ENCODE assay signal across 8 cellular contexts in the genomic region with DNA sequence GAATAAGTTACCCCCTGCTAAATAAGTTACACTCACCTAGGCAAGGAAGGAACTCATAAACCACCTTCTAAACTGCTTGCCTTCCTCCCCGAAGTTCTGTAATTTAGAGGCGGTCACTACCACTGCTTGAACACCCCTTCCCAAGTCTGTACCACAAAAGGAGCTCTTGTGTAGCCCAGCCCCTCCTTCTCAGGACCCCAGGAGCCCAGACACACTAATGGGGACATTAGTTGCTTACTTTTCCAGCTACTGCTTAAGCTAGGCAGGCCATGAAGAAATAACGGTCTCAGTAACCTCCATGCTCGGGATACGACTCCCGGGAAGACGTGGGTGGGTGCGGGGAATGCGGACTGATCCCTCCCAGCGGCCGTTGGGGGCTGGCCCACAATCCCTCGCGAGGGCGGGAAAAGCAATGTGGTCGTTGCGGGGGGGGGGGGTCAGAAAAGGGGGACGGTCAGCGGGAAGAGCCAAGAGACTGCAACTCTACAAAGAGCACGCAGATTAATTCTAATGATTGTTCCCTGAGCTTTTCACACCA. TPM values are rescaled to one million over a fixed set of nuclear protein-coding genes. Genes with fewer than 3 reads are reported as not detected.
A peak's percentile ranks its signal among the peaks of the same experiment; 100 is the strongest.
DNase-seq lines count a peak whose midpoint lies in the region; TF ChIP-seq lines count a peak whose summit lies in the region.

A gene with protein sequence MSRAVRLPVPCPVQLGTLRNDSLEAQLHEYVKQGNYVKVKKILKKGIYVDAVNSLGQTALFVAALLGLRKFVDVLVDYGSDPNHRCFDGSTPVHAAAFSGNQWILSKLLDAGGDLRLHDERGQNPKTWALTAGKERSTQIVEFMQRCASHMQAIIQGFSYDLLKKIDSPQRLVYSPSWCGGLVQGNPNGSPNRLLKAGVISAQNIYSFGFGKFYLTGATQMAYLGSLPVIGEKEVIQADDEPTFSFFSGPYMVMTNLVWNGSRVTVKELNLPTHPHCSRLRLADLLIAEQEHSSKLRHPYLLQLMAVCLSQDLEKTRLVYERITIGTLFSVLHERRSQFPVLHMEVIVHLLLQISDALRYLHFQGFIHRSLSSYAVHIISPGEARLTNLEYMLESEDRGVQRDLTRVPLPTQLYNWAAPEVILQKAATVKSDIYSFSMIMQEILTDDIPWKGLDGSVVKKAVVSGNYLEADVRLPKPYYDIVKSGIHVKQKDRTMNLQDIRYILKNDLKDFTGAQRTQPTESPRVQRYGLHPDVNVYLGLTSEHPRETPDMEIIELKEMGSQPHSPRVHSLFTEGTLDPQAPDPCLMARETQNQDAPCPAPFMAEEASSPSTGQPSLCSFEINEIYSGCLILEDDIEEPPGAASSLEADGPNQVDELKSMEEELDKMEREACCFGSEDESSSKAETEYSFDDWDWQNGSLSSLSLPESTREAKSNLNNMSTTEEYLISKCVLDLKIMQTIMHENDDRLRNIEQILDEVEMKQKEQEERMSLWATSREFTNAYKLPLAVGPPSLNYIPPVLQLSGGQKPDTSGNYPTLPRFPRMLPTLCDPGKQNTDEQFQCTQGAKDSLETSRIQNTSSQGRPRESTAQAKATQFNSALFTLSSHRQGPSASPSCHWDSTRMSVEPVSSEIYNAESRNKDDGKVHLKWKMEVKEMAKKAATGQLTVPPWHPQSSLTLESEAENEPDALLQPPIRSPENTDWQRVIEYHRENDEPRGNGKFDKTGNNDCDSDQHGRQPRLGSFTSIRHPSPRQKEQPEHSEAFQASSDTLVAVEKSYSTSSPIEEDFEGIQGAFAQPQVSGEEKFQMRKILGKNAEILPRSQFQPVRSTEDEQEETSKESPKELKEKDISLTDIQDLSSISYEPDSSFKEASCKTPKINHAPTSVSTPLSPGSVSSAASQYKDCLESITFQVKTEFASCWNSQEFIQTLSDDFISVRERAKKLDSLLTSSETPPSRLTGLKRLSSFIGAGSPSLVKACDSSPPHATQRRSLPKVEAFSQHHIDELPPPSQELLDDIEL (N-terminal part only) (minus strand): TSS at position 345 of the 538 bp plus-strand sequence. CDS start 40,044 bp downstream, outside the sequence.

- CTCF ChIA-PET in activated naive CD4-positive, alpha-beta T cell treated with anti-CD3 and anti-CD28 coated beads, Interleukin-2, amount 10 ng/mL, durations not matched to agents 7 days and 5 days (lab: Charles Lee) = interaction anchor here (1.1 kb wide), 1 partner anchor 374 kb away, joined by 3 read pairs; no protein-coding TSS in a partner anchor

- no peaks in the 10 kb centered on the region for H3K9me3 Mint-ChIP-seq in activated naive CD4-positive, alpha-beta T cell treated with anti-CD3 and anti-CD28 coated beads, Interleukin-2, amount 10 ng/mL, durations not matched to agents 7 days and 5 days

- H3K4me1 Mint-ChIP-seq in activated naive CD4-positive, alpha-beta T cell treated with anti-CD3 and anti-CD28 coated beads, Interleukin-2, amount 10 ng/mL, durations not matched to agents 7 days and 5 days = peaks cover 35% of the 10 kb centered on the region

- in situ Hi-C loops in astrocyte of the spinal cord (cut with HindIII; ENCODE audit: low sequenced_read_pairs) = no loop called here
- in situ Hi-C loops in GM13976 (cut with MboI; ENCODE audit: low sequenced_read_pairs, unreplicated experiment) = no loop called here

- H3K27me3 Mint-ChIP-seq in activated naive CD4-positive, alpha-beta T cell treated with anti-CD3 and anti-CD28 coated beads, Interleukin-2, amount 10 ng/mL, durations not matched to agents 7 days and 5 days = no peaks in the 10 kb centered on the region

- no peaks in the 10 kb centered on the region for H3K36me3 ChIP-seq in urinary bladder (ENCODE audit: insufficient read depth)

- peak within 1 kb of the TSS; percentile 96 for H3K27ac Mint-ChIP-seq in activated naive CD4-positive, alpha-beta T cell treated with anti-CD3 and anti-CD28 coated beads, Interleukin-2, amount 10 ng/mL, durations not matched to agents 7 days and 5 days

- H3K27ac ChIP-seq in urinary bladder (ENCODE audit: low read depth) = peak within 1 kb of the TSS; percentile 80

- peaks cover 1% of the 10 kb centered on the region for H3K4me1 ChIP-seq in urinary bladder (ENCODE audit: insufficient read depth)

- peak within 1 kb of the TSS; percentile 94 for H3K4me3 Mint-ChIP-seq in activated naive CD4-positive, alpha-beta T cell treated with anti-CD3 and anti-CD28 coated beads, Interleukin-2, amount 10 ng/mL, durations not matched to agents 7 days and 5 days

- no peak for DNase-seq in activated naive CD4-positive, alpha-beta T cell treated with anti-CD3 and anti-CD28 coated beads, Interleukin-2, amount 10 ng/mL, durations not matched to agents 7 days and 5 days
- no peak for DNase-seq in activated naive CD4-positive, alpha-beta T cell treated with anti-CD3 and anti-CD28 coated beads, Interleukin-2, amount 50 U/mL, for 16 hours
- no peak for DNase-seq in astrocyte of the spinal cord (ENCODE audit: low read depth, low spot score)
- DNase-seq in medulla oblongata (ENCODE audit: extremely low spot score) = peak; percentile 4
- no peak for DNase-seq in EL
- DNase-seq in GM13976 (ENCODE audit: low spot score) = no peak
- no peak for DNase-seq in stimulated activated CD4-positive, alpha-beta T cell treated with anti-CD3 and anti-CD28 coated beads, Interleukin-2, amount 100 ng/mL, for 24 hours

- WGBS in urinary bladder = 86% methylated on average over 19 of the region's 19 CpGs

- H3K4me3 ChIP-seq in astrocyte of the spinal cord (ENCODE audit: low read depth, low read length) (peak within 1 kb of the TSS; percentile 81), urinary bladder (ENCODE audit: low read depth, low read length) (peak within 1 kb of the TSS; percentile 66)

- peaks cover 22% of the 10 kb centered on the region for H3K36me3 Mint-ChIP-seq in activated naive CD4-positive, alpha-beta T cell treated with anti-CD3 and anti-CD28 coated beads, Interleukin-2, amount 10 ng/mL, durations not matched to agents 7 days and 5 days

- TF ChIP-seq CTCF in astrocyte of the spinal cord (IDR thresholded peaks at IDR 0.05; ENCODE audit: low read depth, low read length) (no peak), GM13976 (IDR thresholded peaks at IDR 0.05; ENCODE audit: borderline replicate concordance, control extremely low read depth, extremely low read depth, insufficient read depth, missing control alignments) (no peak)

RNA-seq across cellular contexts. Expression of the gene that starts here (rescaled TPM):
- total RNA-seq in urinary bladder = 0.11 TPM
- 0.09 TPM for polyA plus RNA-seq in urinary bladder
